8 cellular contexts compared by ENCODE assay signal in the genomic region with DNA sequence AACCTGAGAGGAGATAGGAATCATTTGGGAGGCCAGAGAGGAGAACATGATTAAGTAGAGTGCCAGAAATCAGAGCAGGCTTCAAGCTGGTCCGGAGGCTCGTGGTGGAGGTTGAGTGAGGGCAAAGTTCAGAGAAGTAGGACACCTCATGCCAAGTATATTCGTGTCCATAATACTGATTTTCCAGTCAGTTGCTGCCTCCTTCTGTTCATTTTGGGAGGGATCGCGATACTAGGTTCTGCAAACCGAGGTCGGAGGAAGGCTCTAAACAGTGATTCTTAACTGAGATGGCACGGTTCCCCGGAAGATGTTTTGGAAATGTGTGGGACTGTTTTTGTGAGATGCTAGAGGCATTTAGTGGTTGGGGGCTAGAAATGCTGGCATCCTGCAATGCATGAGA. TPM values are rescaled to one million over a fixed set of nuclear protein-coding genes. Genes with fewer than 3 reads are reported as not detected.
DNase-seq lines count a peak whose midpoint lies in the region; ATAC-seq, FAIRE-seq and TF ChIP-seq lines count a peak whose summit lies in the region.

No MANE protein-coding gene starts in this region.

- no peaks in the 10 kb centered on the region for H3K4me1 ChIP-seq in Peyer's patch
- peaks cover 6% of the 10 kb centered on the region for H3K4me1 ChIP-seq in mucosa of descending colon (ENCODE audit: low read depth)

- DNase-seq in ACHN (peak; percentile 57), GM12891 (ENCODE audit: insufficient read length, low spot score) (no peak), Peyer's patch (peak in 1 of 3 donors; percentile 78), choroid plexus epithelial cell (ENCODE audit: low read depth) (peak; percentile 11), mucosa of descending colon (peak in 2 of 3 donors; percentile 55 to 82), OCI-M2 (lab: John Stamatoyannopoulos, UW; ENCODE audit: unreplicated experiment) (no peak), brain microvascular endothelial cell (no peak)

- H3K9me3 ChIP-seq in Peyer's patch, result no peaks in the 10 kb centered on the region
- H3K9me3 ChIP-seq in mucosa of descending colon, result no peaks in the 10 kb centered on the region

- H3K4me3 ChIP-seq in Peyer's patch (no peak overlapping the region), choroid plexus epithelial cell (ENCODE audit: low read depth, low read length) (no peak overlapping the region), mucosa of descending colon (no peak overlapping the region), brain microvascular endothelial cell (ENCODE audit: low read depth, low read length) (no peak overlapping the region)

- intact Hi-C loops in mucosa of descending colon (cut with DNase I, micrococcal nuclease), result loop anchor here in 1 of 2 donors (5.0 kb wide), 1 partner anchor 94 kb away; no protein-coding TSS in a partner anchor

- H3K27me3 ChIP-seq in Peyer's patch, result no peaks in the 10 kb centered on the region
- H3K27me3 ChIP-seq in brain microvascular endothelial cell (replicated peaks), result no peaks in the 10 kb centered on the region

- TF ChIP-seq CTCF in Peyer's patch (IDR thresholded peaks at IDR 0.05) (peak in 5 of 6 experiments; percentile 16 to 89 (median 84)), choroid plexus epithelial cell (conservative IDR thresholded peaks at IDR 0.05; ENCODE audit: low read depth, low read length) (peak; percentile 23), mucosa of descending colon (IDR thresholded peaks at IDR 0.05) (no peak), brain microvascular endothelial cell (IDR thresholded peaks at IDR 0.05; ENCODE audit: low read depth, low read length, missing control alignments) (no peak)

- peak; percentile 65 for FAIRE-seq in GM12891 (lab: Jason Lieb, UNC)

- in situ Hi-C loops in ACHN (cut with HindIII; ENCODE audit: low pct_ligation_motif_present, low pct_unique_long_range_greater_than_20kb, low sequenced_read_pairs) (no loop called here), brain microvascular endothelial cell (cut with HindIII; ENCODE audit: low pct_ligation_motif_present, low sequenced_read_pairs) (no loop called here)

- H3K36me3 ChIP-seq in Peyer's patch (no peaks in the 10 kb centered on the region), mucosa of descending colon (ENCODE audit: low read depth) (no peaks in the 10 kb centered on the region), brain microvascular endothelial cell (replicated peaks) (no peaks in the 10 kb centered on the region)

- ATAC-seq in mucosa of descending colon (peak; percentile 91), GM21717 (IDR thresholded peaks at IDR 0.05; ENCODE audit: unreplicated experiment) (no peak)

- no peak for TF ChIP-seq POLR2A in GM12891 (IDR thresholded peaks at IDR 0.05; ENCODE audit: low read depth, low read length)
- TF ChIP-seq POLR2A in Peyer's patch (IDR thresholded peaks at IDR 0.05), result peak in 1 of 2 donors; percentile 8

- H3K27ac ChIP-seq in Peyer's patch, result no peak overlapping the region
- H3K27ac ChIP-seq in brain microvascular endothelial cell, result no peak overlapping the region

TF ChIP-seq in GM12891, 5 proteins besides CTCF, POLR2A, EP300 and RAD21:
- no peak for TF ChIP-seq POLR2AphosphoS5 (IDR thresholded peaks at IDR 0.05; ENCODE audit: low read depth, low read length)
- TF ChIP-seq TAF1 (IDR thresholded peaks at IDR 0.05; ENCODE audit: low read depth, low read length), result no peak
- no peak for TF ChIP-seq POU2F2 (IDR thresholded peaks at IDR 0.05; ENCODE audit: low read depth, low read length)
- TF ChIP-seq SPI1 (IDR thresholded peaks at IDR 0.05; ENCODE audit: low read depth, low read length), result no peak
- no peak for TF ChIP-seq PAX5 (IDR thresholded peaks at IDR 0.05; ENCODE audit: insufficient read depth, low read length, severe bottlenecking)
TF ChIP-seq in GM12891: peak in this region for 0.

RNA-seq across cellular contexts. Expression of a gene that starts 13.6 kb away (rescaled TPM):
- 5.1 TPM for polyA plus RNA-seq in GM12891 (2012; ENCODE audit: low read depth, missing spikeins)
- total RNA-seq in Peyer's patch (1 to 10 TPM; 6.6 to 9.9 (median 8.7) TPM), mucosa of descending colon (1 to 10 TPM; 6.3 to 9.7 (median 9.7) TPM)

RNA-seq across cellular contexts. Expression of a gene that starts 26.8 kb away (rescaled TPM):
- 0.21 TPM for polyA plus RNA-seq in GM12891 (2012; ENCODE audit: low read depth, missing spikeins)
- total RNA-seq in Peyer's patch (10 to 100 TPM; 21.0 to 32.4 (median 22.3) TPM), mucosa of descending colon (10 to 100 TPM; 34.4 to 83.1 (median 72.4) TPM)

RNA-seq across cellular contexts. Expression of a gene that starts 38.8 kb away (rescaled TPM):
- 2.0 TPM for polyA plus RNA-seq in GM12891 (2012; ENCODE audit: low read depth, missing spikeins)
- total RNA-seq in Peyer's patch, result 10 to 100 TPM in 1 of 4 donors, 1 to 10 TPM in 2, under 1 TPM in 1; 0.83 to 15.4 (median 7.8) TPM
- 10 to 100 TPM in 1 of 3 donors, 1 to 10 TPM in 2; 4.9 to 19.6 (median 9.0) TPM for total RNA-seq in mucosa of descending colon

RNA-seq across cellular contexts. Expression of a gene that starts 51.6 kb away (rescaled TPM):
- polyA plus RNA-seq in GM12891 (2012; ENCODE audit: low read depth, missing spikeins), result not detected
- 10 to 100 TPM; 15.4 to 26.6 (median 21.1) TPM for total RNA-seq in Peyer's patch
- 1 to 10 TPM; 4.9 to 8.1 (median 7.7) TPM for total RNA-seq in mucosa of descending colon

RNA-seq across cellular contexts. Expression of a gene that starts 53.2 kb away (rescaled TPM):
- polyA plus RNA-seq in GM12891 (2012; ENCODE audit: low read depth, missing spikeins), result not detected
- 1 to 10 TPM; 4.7 to 7.0 (median 5.4) TPM for total RNA-seq in Peyer's patch
- total RNA-seq in mucosa of descending colon, result 1 to 10 TPM; 2.8 to 5.1 (median 4.2) TPM

Comparison
In these comparisons a context has a peak if more than half of its experiments do, and no peak if none do; other contexts are left out.
1. DNase-seq: peak in ACHN (single experiment), choroid plexus epithelial cell (single experiment) and mucosa of descending colon (2 of 3); none in GM12891 (single experiment), OCI-M2 (single experiment) and brain microvascular endothelial cell (single experiment).
2. CTCF ChIP-seq: peak in Peyer's patch (5 of 6) and choroid plexus epithelial cell (single experiment); none in mucosa of descending colon (single experiment) and brain microvascular endothelial cell (single experiment).